8 cellular contexts compared by ENCODE assay signal in the genomic region with DNA sequence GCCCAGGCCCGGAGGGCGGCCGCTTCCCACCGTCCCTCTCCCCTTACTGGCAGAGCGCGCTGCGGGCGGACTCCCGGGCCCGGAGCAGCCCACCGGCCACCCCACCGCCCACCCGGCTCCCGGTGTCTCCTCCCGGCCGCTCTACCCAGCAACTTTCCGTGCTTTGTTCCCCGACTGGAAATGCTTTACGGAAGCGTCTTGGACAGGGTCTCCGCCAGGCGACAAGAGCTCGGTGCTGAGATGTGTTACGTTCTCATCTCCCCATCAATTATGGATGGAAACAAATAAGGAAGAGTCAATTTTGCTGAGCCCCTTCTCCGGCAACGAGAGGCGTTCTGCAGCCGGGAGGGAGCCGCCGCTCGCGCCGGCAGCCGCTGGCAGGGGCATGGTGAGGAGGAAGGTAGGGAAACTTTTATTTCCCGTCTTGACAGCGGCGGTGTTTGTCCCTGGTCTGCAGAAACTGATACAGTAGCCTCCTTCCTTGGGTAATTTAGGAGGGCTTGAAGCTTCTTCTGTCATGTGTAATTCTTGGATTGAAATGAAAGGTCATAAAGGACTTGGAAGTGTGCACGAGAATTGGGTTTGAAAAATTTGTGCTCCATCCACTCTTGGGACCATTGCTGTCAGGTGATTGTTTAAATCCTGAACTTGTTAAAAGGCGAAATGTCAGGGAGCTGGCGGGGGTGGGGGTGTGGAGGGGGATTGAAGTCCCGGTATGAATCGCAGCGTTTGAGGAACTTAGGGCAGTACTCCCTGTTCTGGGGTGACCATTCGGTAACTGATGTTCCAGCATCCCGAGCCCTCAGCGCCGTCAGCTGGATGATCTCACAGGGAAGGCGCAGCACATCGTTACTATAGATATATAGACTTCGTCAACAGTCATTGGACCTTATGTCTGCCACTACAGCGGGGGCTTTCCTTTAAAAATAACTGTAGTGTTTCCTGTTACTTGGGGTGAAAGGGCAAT. TPM values are rescaled to one million over a fixed set of nuclear protein-coding genes. Genes with fewer than 3 reads are reported as not detected.
DNase-seq lines count a peak whose midpoint lies in the region; ATAC-seq and TF ChIP-seq lines count a peak whose summit lies in the region.

No MANE protein-coding gene starts in this region.

- CTCF ChIA-PET in IMR-90 (lab: Yijun Ruan, JAX): interaction anchor here (1.0 to 2.3 kb wide), 3 partner anchors 52 to 523 kb away, joined by 4 to 8 read pairs (median 4); no protein-coding TSS in a partner anchor

- 0% methylated on average over 9 of the region's 51 CpGs; no CpG with 5 or more reads in 1 of the 2 experiments for WGBS in IMR-90 (ENCODE audit: extremely low coverage in 2 of 2, insufficient read length in 1 of 2), 2 experiments

- no peak overlapping the region; the same call in 1 of the 2 replicates for H4K91ac ChIP-seq in IMR-90 (ENCODE audit: insufficient read depth, low read depth, low read length)

- H3K27ac ChIP-seq in IMR-90 (ENCODE audit: insufficient read depth, low read length): peak overlapping the region; percentile 28
- H3K27ac ChIP-seq in caudate nucleus (ENCODE audit: low read depth, low read length): peak overlapping the region; percentile 94

- H3K23ac ChIP-seq in IMR-90 (ENCODE audit: low read depth, low read length): peak overlapping the region; percentile 81

- dilution Hi-C loops in IMR-90 (cut with HindIII; ENCODE audit: low sequenced_read_pairs, unreplicated experiment): no loop called here

- H2BK15ac ChIP-seq in IMR-90 (ENCODE audit: low read depth, low read length): no peak overlapping the region

- H2BK5ac ChIP-seq in IMR-90 (ENCODE audit: low read depth, low read length, poor library complexity, severe bottlenecking): peak overlapping the region; percentile 23

- no peaks in the 10 kb centered on the region for H3K9me3 ChIP-seq in IMR-90 (ENCODE audit: control insufficient read depth, insufficient read depth, low read length)

- peak overlapping the region; percentile 93 for H2AFZ ChIP-seq in IMR-90 (replicated peaks; ENCODE audit: low read length, poor library complexity)

- TF ChIP-seq CTCF in IMR-90 (conservative IDR thresholded peaks at IDR 0.05; ENCODE audit: low read depth, low read length): no peak

- H2AK9ac ChIP-seq in IMR-90 (replicated peaks; ENCODE audit: low read depth, low read length, poor library complexity): peak overlapping the region; percentile 20

- intact Hi-C loops in IMR-90 (cut with micrococcal nuclease): loop anchor here (2.0 to 10.0 kb wide), 7 partner anchors 38 to 426 kb away; no protein-coding TSS in a partner anchor

- H2AK5ac ChIP-seq in IMR-90 (ENCODE audit: low read depth, low read length): no peak overlapping the region

- H3K4me3 ChIP-seq in IMR-90 (ENCODE audit: insufficient read depth, low read depth, low read length): peak overlapping the region; percentile 95

- H3K36me3 ChIP-seq in IMR-90 (ENCODE audit: control insufficient read depth, insufficient read depth, low read length): no peaks in the 10 kb centered on the region

- no peak overlapping the region; a peak in 1 of 4 replicates for H4K8ac ChIP-seq in IMR-90 (ENCODE audit: low read depth in 2 of 2, low read length in 2 of 2)

- H3K14ac ChIP-seq in IMR-90 (replicated peaks; ENCODE audit: low read depth, low read length): peak overlapping the region; percentile 76

- H4K20me1 ChIP-seq in IMR-90 (ENCODE audit: insufficient read depth, low read length): peaks cover 10% of the 10 kb centered on the region; the same call in 1 of the 2 replicates

- no peak for TF ChIP-seq POLR2A in IMR-90 (IDR thresholded peaks at IDR 0.05; ENCODE audit: low read depth, low read length)

- H3K27me3 ChIP-seq in IMR-90 (ENCODE audit: control insufficient read depth, insufficient read depth, low read length): no peaks in the 10 kb centered on the region

- H2BK120ac ChIP-seq in IMR-90 (ENCODE audit: low read depth, low read length): peak overlapping the region; percentile 57; the same call in 1 of the 2 replicates

- in situ Hi-C loops in IMR-90 (cut with MboI; ENCODE audit: low sequenced_read_pairs): no loop called here

- H3K9me1 ChIP-seq in IMR-90 (ENCODE audit: insufficient read depth, low read length): peaks cover 3% of the 10 kb centered on the region

- no peak overlapping the region for H4K5ac ChIP-seq in IMR-90 (ENCODE audit: low read depth, low read length)

- peak overlapping the region; percentile 64 for H3K4ac ChIP-seq in IMR-90 (ENCODE audit: low read depth, low read length)

- no TSS peak for BruUV-seq in IMR-90 (replicated peaks; lab: Mats Ljungman, UMichigan)

- no peak for TF ChIP-seq RAD21 in IMR-90 (IDR thresholded peaks at IDR 0.05; ENCODE audit: low read length)

- 0 out of 2 replicates have a peak overlapping the region, but pooled peaks have one; percentile 65 for H3K56ac ChIP-seq in IMR-90 (ENCODE audit: extremely low read depth, insufficient read depth, low read length)

- peak overlapping the region; percentile 12 for H3K18ac ChIP-seq in IMR-90 (ENCODE audit: low read depth, low read length)

- H3K79me1 ChIP-seq in IMR-90 (ENCODE audit: low read depth in 1 of 2, low read length in 2 of 2): peaks cover 0 to 31% of the 10 kb centered on the region in 2 experiments; a peak in 3 of 4 replicates

- no peak overlapping the region for H2BK20ac ChIP-seq in IMR-90 (ENCODE audit: low read depth, low read length)

- H3K4me2 ChIP-seq in IMR-90 (ENCODE audit: low read depth, low read length): peak overlapping the region; percentile 93

- peak overlapping the region; percentile 39 for H3K9ac ChIP-seq in IMR-90 (ENCODE audit: low read depth, low read length)

- DNase-seq in IMR-90 (peak; percentile 54), caudate nucleus (lab: John Stamatoyannopoulos, UW) (peak in 43 of 61 donors; percentile 2 to 76 (median 43)), kidney glomerular epithelial cell (lab: John Stamatoyannopoulos, UW) (peak; percentile 28), superior temporal gyrus (ENCODE audit: extremely low spot score) (peak; percentile 82), H4 (ENCODE audit: low spot score) (no peak)
- DNase-seq in effector CD8-positive, alpha-beta T cell (lab: John Stamatoyannopoulos, UW): no peak

- peaks cover 4% of the 10 kb centered on the region for H3K4me1 ChIP-seq in IMR-90 (ENCODE audit: control insufficient read depth, insufficient read depth, low read length)

- peak; percentile 13 for ATAC-seq in IMR-90 (ENCODE audit: low read depth)
- ATAC-seq in GM18517 (IDR thresholded peaks at IDR 0.05; ENCODE audit: unreplicated experiment): no peak
- no peak for ATAC-seq in HG03342 (IDR thresholded peaks at IDR 0.05; ENCODE audit: unreplicated experiment)

- POLR2A ChIA-PET in IMR-90 (lab: Charles Lee; ENCODE audit: unreplicated experiment): no interaction called here

TF ChIP-seq in IMR-90, 13 proteins besides CTCF, POLR2A, EP300 and RAD21:
- TF ChIP-seq CHD1 (IDR thresholded peaks at IDR 0.05; ENCODE audit: low read depth, low read length): no peak
- 0 out of 2 replicates have a peak, but pooled peaks have one; percentile 22 for TF ChIP-seq MXI1 (IDR thresholded peaks at IDR 0.05; ENCODE audit: borderline replicate concordance, low read depth, low read length)
TF ChIP-seq in IMR-90: peak in this region for 1.

RNA-seq across cellular contexts. Expression of a gene that starts 1.5 kb away (rescaled TPM):
- total RNA-seq in IMR-90 (2012; rRNA removed): 17.4 and 18.3 TPM in 2 replicates
- polyA plus RNA-seq in IMR-90 (2012; rRNA removed): 12.6 and 13.1 TPM in 2 replicates
- 2.2 and 4.9 TPM in 2 replicates for polyA plus RNA-seq in IMR-90 (2012; cell fraction: cytosol; rRNA removed)
- 9.6 and 42.5 TPM in 2 replicates for polyA plus RNA-seq in IMR-90 (2012; cell fraction: nucleus; rRNA removed; ENCODE audit: low replicate concordance)
- 7.6 and 10.4 TPM in 2 replicates for total RNA-seq in H4 (2014; rRNA removed; shearing (Covaris generic))

Comparison
In these comparisons a context has a peak if more than half of its experiments do, and no peak if none do; other contexts are left out.
1. DNase-seq: peak in IMR-90 (single experiment), caudate nucleus (43 of 61), kidney glomerular epithelial cell (single experiment) and superior temporal gyrus (single experiment); none in effector CD8-positive, alpha-beta T cell (single experiment) and H4 (single experiment).